ENCODE assay signal across 8 cellular contexts in genomic region chr16:28846933-28847273, GRCh38. TPM values are rescaled to one million over a fixed set of nuclear protein-coding genes. Genes with fewer than 3 reads are reported as not detected.
DNase-seq lines count a peak whose midpoint lies in the region; ATAC-seq, FAIRE-seq and TF ChIP-seq lines count a peak whose summit lies in the region.

No MANE protein-coding gene starts in this region.

- no peaks in the 10 kb centered on the region for H3K27me3 ChIP-seq in neural cell (ENCODE audit: insufficient read depth, low read depth, low read length)

- H3K27ac ChIP-seq in A549 = peak overlapping the region; percentile 82 to 91
- peak overlapping the region; percentile 80 for H3K27ac ChIP-seq in RWPE1
- peak overlapping the region; percentile 66 for H3K27ac ChIP-seq in epithelial cell of prostate
- H3K27ac ChIP-seq in neural cell (ENCODE audit: low read length) = peak overlapping the region; percentile 79

- H4K20me1 ChIP-seq in neural cell (ENCODE audit: insufficient read depth) = no peaks in the 10 kb centered on the region

- peak overlapping the region; percentile 83 for H2AFZ ChIP-seq in neural cell (ENCODE audit: low read depth, low read length)

- no peaks in the 10 kb centered on the region for H3K9me3 ChIP-seq in A549
- no peaks in the 10 kb centered on the region for H3K9me3 ChIP-seq in neural cell (ENCODE audit: low read length)

- no peaks in the 10 kb centered on the region for H3F3A ChIP-seq in neural cell (ENCODE audit: insufficient read depth, low read length, poor library complexity, severe bottlenecking)

- TF ChIP-seq RAD21 in A549 (conservative IDR thresholded peaks at IDR 0.05 in 1 of 2, IDR thresholded peaks at IDR 0.05 in 1 of 2) (no peak), neural cell (conservative IDR thresholded peaks at IDR 0.05) (no peak)

- no peak for TF ChIP-seq CTCF in A549 (IDR thresholded peaks at IDR 0.05)
- TF ChIP-seq CTCF in RWPE1 (conservative IDR thresholded peaks at IDR 0.05; ENCODE audit: low read depth) = no peak
- TF ChIP-seq CTCF in neural cell (IDR thresholded peaks at IDR 0.05; ENCODE audit: poor library complexity, severe bottlenecking) = no peak

- no peak for FAIRE-seq in A549 (lab: Jason Lieb, UNC)

- no peak for TF ChIP-seq POLR2A in A549 (IDR thresholded peaks at IDR 0.05; ENCODE audit: low read length)

- POLR2A ChIA-PET in A549 (lab: Yijun Ruan, JAX) (interaction anchor here (0.9 to 3.3 kb wide), 4 partner anchors 9 to 104 kb away, joined by 3 to 57 read pairs (median 20); partner anchors contain the start of genes ATXN2L, NFATC2IP and SH2B1), RWPE1 (lab: Yijun Ruan, JAX; ENCODE audit: low non-redundant PET) (interaction anchor here (0.7 to 1.0 kb wide), 2 partner anchors 16 to 173 kb away, joined by 5 to 13 read pairs; partner anchors contain the start of gene SH2B1)

- H3K9me2 ChIP-seq in neural cell (ENCODE audit: insufficient read depth, low read length) = no peaks in the 10 kb centered on the region

- H3K4me2 ChIP-seq in A549 (peak overlapping the region; percentile 74), neural cell (ENCODE audit: low read length) (peak overlapping the region; percentile 88)

- H3K4me3 ChIP-seq in A549 (peak overlapping the region; percentile 74), neural cell (ENCODE audit: low read length) (peak overlapping the region; percentile 100)

- CTCF ChIA-PET in A549 (lab: Yijun Ruan, JAX) = interaction anchor here (0.9 to 6.6 kb wide), 10 partner anchors 9 to 127 kb away, joined by 3 to 49 read pairs (median 4); partner anchors contain the start of gene SH2B1
- CTCF ChIA-PET in RWPE1 (lab: Yijun Ruan, JAX) = interaction anchor here (0.7 to 1.8 kb wide), 2 partner anchors 98 to 131 kb away, joined by 5 to 11 read pairs; no protein-coding TSS in a partner anchor

- H3K4me1 ChIP-seq in A549 = peaks cover 13% of the 10 kb centered on the region

- ATAC-seq in A549 (peak; percentile 26 to 52; a peak in 5 of 6 replicates), GM19455 (IDR thresholded peaks at IDR 0.05; ENCODE audit: unreplicated experiment) (peak; percentile 8), HG02678 (IDR thresholded peaks at IDR 0.05; ENCODE audit: unreplicated experiment) (no peak), GM19397 (IDR thresholded peaks at IDR 0.05; ENCODE audit: unreplicated experiment) (no peak)

- TF ChIP-seq EP300 in A549 (IDR thresholded peaks at IDR 0.05) (no peak), neural cell (conservative IDR thresholded peaks at IDR 0.05; ENCODE audit: poor library complexity, severe bottlenecking) (no peak)

- no peaks in the 10 kb centered on the region for H3K36me3 ChIP-seq in neural cell (ENCODE audit: insufficient read depth, low read length)

- DNase-seq in A549 (ENCODE audit: low read depth in 1 of 2, low spot score in 1 of 2) (no peak), RWPE1 (ENCODE audit: low spot score) (no peak), epithelial cell of prostate (ENCODE audit: low read depth, low spot score) (no peak), GM03348 (ENCODE audit: low spot score) (no peak)

- peak overlapping the region; percentile 81 for H3K9ac ChIP-seq in neural cell (ENCODE audit: low read length)

- WGBS in A549 (ENCODE audit: missing lambda C conversion rate) = 10% methylated on average over 5 of the region's 5 CpGs

- peaks cover 23% of the 10 kb centered on the region for H3K79me2 ChIP-seq in neural cell (replicated peaks; ENCODE audit: insufficient read depth, low read length)

TF ChIP-seq in A549, 52 proteins besides CTCF, POLR2A, EP300 and RAD21 (continues in another document):
- TF ChIP-seq HES2 (IDR thresholded peaks at IDR 0.05) (no peak), NPAS2 (CRISPR knock-in tag; IDR thresholded peaks at IDR 0.05; ENCODE audit: borderline replicate concordance) (no peak), KDM5A (IDR thresholded peaks at IDR 0.05) (no peak), HOXB13 (CRISPR knock-in tag; IDR thresholded peaks at IDR 0.05; ENCODE audit: low read depth) (no peak), E2F6 (IDR thresholded peaks at IDR 0.05; ENCODE audit: borderline replicate concordance, low read depth) (no peak), ESRRA (IDR thresholded peaks at IDR 0.05; ENCODE audit: borderline replicate concordance, low read length) (no peak), CBX2 (IDR thresholded peaks at IDR 0.05; ENCODE audit: borderline replicate concordance, low read depth) (no peak), RARB (CRISPR knock-in tag; IDR thresholded peaks at IDR 0.05) (no peak), MYC (IDR thresholded peaks at IDR 0.05; ENCODE audit: borderline replicate concordance, low read length) (no peak)

TF ChIP-seq in neural cell, 6 proteins besides CTCF, POLR2A, EP300 and RAD21:
- TF ChIP-seq POLR2AphosphoS5 (IDR thresholded peaks at IDR 0.05) (no peak), REST (IDR thresholded peaks at IDR 0.05; ENCODE audit: borderline replicate concordance) (no peak), MXI1 (conservative IDR thresholded peaks at IDR 0.05; ENCODE audit: poor library complexity, severe bottlenecking) (no peak), TAF1 (IDR thresholded peaks at IDR 0.05; ENCODE audit: low read depth) (no peak), SMC3 (conservative IDR thresholded peaks at IDR 0.05; ENCODE audit: poor library complexity) (no peak), EZH2 (IDR thresholded peaks at IDR 0.05; ENCODE audit: borderline replicate concordance, insufficient read depth, low read length, poor library complexity, severe bottlenecking) (no peak)

RNA-seq across cellular contexts. Expression of gene TUFM, which starts 0.8 kb away (rescaled TPM):
- polyA plus RNA-seq in A549 (2011; rRNA removed) = 139 and 159 TPM in 2 replicates
- 354 and 357 TPM in 2 replicates for polyA plus RNA-seq in A549 (2012; cell fraction: cytosol; rRNA removed)
- 599 and 723 TPM in 2 replicates for polyA plus RNA-seq in A549 (2012; cell fraction: nucleus; rRNA removed)
- 252 to 267 TPM (median 260 TPM) in 3 replicates for polyA plus RNA-seq in A549 (2017; fragmentation: RNase III; extraction: RNeasy Plus Mini Kit Qiagen cat#74134 plus additional on column Dnase treatment)
- polyA minus RNA-seq in A549 (2011; rRNA and poly(A)+ RNA removed) = 90.5 and 114 TPM in 2 replicates
- polyA plus RNA-seq in neural cell = 144 and 157 TPM in 2 replicates
- 50.4 and 52.8 TPM in 2 replicates for polyA minus RNA-seq in neural cell

RNA-seq across cellular contexts. Expression of gene SH2B1, which starts 16.7 kb away (rescaled TPM):
- polyA plus RNA-seq in A549 (2011; rRNA removed) = 10.7 and 12.3 TPM in 2 replicates
- polyA plus RNA-seq in A549 (2012; cell fraction: cytosol; rRNA removed) = 30.4 and 37.2 TPM in 2 replicates
- 122 and 123 TPM in 2 replicates for polyA plus RNA-seq in A549 (2012; cell fraction: nucleus; rRNA removed)
- polyA plus RNA-seq in A549 (2017; fragmentation: RNase III; extraction: RNeasy Plus Mini Kit Qiagen cat#74134 plus additional on column Dnase treatment) = 25.9 to 31.0 TPM (median 26.7 TPM) in 3 replicates
- polyA minus RNA-seq in A549 (2011; rRNA and poly(A)+ RNA removed) = 20.9 and 25.7 TPM in 2 replicates
- 42.2 and 48.2 TPM in 2 replicates for polyA plus RNA-seq in neural cell
- 16.4 and 20.7 TPM in 2 replicates for polyA minus RNA-seq in neural cell

RNA-seq across cellular contexts. Expression of gene ATXN2L, which starts 24.1 kb away (rescaled TPM):
- polyA plus RNA-seq in A549 (2011; rRNA removed) (28.4 and 42.5 TPM in 2 replicates), A549 (2017; fragmentation: RNase III; extraction: RNeasy Plus Mini Kit Qiagen cat#74134 plus additional on column Dnase treatment) (134 to 137 TPM (median 135 TPM) in 3 replicates), neural cell (24.0 and 38.3 TPM in 2 replicates)
- polyA plus RNA-seq in A549 (2012; cell fraction: cytosol; rRNA removed) = 62.5 and 71.3 TPM in 2 replicates
- polyA plus RNA-seq in A549 (2012; cell fraction: nucleus; rRNA removed) = 233 and 337 TPM in 2 replicates
- polyA minus RNA-seq in A549 (2011; rRNA and poly(A)+ RNA removed) = 42.2 and 49.0 TPM in 2 replicates
- 55.3 and 65.4 TPM in 2 replicates for polyA minus RNA-seq in neural cell

RNA-seq across cellular contexts. Expression of gene ATP2A1, which starts 31.4 kb away (rescaled TPM):
- polyA plus RNA-seq in A549 (2011; rRNA removed) (0.96 and 1.1 TPM in 2 replicates), A549 (2017; fragmentation: RNase III; extraction: RNeasy Plus Mini Kit Qiagen cat#74134 plus additional on column Dnase treatment) (1.5 to 5.2 TPM (median 2.3 TPM) in 3 replicates), neural cell (0.06 and 0.54 TPM in 2 replicates)
- 1.6 and 2.0 TPM in 2 replicates for polyA plus RNA-seq in A549 (2012; cell fraction: cytosol; rRNA removed)
- 15.2 and 16.9 TPM in 2 replicates for polyA plus RNA-seq in A549 (2012; cell fraction: nucleus; rRNA removed)
- 1.1 and 1.5 TPM in 2 replicates for polyA minus RNA-seq in A549 (2011; rRNA and poly(A)+ RNA removed)
- 0.23 and 1.2 TPM in 2 replicates for polyA minus RNA-seq in neural cell

Comparison
In these comparisons a context has a peak if more than half of its experiments do, and no peak if none do; other contexts are left out.
1. ATAC-seq: peak in A549 (2 of 2) and GM19455 (single experiment); none in HG02678 (single experiment) and GM19397 (single experiment).
2. Peak in every context shown above with its lines, with median percentiles within 50 percentile points of each other: H3K27ac ChIP-seq.